Comparison of ENCODE assay signal across 4 cellular contexts in genomic region chr17:29864123-29864522, GRCh38.
DNase-seq lines count a peak whose midpoint lies in the region; ATAC-seq, FAIRE-seq and TF ChIP-seq lines count a peak whose summit lies in the region.
"Not testable (repeated sequence)": the region's sequence is repeated elsewhere in the genome, so short reads cannot be mapped to it uniquely, and the experiment has no call there.

No MANE protein-coding gene starts in this region.

- peaks cover 42% of the 10 kb centered on the region for H3K4me1 Mint-ChIP-seq in nephron

- H2AFZ ChIP-seq in SU-DHL-6 (ENCODE audit: low read depth, low read length, severe bottlenecking): not testable (repeated sequence)

- not testable (repeated sequence) for TF ChIP-seq CTCF in A549 (IDR thresholded peaks at IDR 0.05); HEK293 (tag by site-specific recombination; IDR thresholded peaks at IDR 0.05); SU-DHL-6 (IDR thresholded peaks at IDR 0.05; ENCODE audit: insufficient read depth, low read length, poor library complexity, severe bottlenecking); nephron (IDR thresholded peaks at IDR 0.05; ENCODE audit: unreplicated experiment in 3 of 3)

- not testable (repeated sequence) for H3K36me3 Mint-ChIP-seq in nephron (ENCODE audit: low read depth)

- CTCF ChIA-PET in A549 (lab: Yijun Ruan, JAX): interaction anchor here (0.8 to 4.9 kb wide), 3 partner anchors 58 to 157 kb away, joined by 3 to 31 read pairs (median 4); partner anchors contain the start of gene SSH2
- CTCF ChIA-PET in HEK293 (lab: Yijun Ruan, JAX): interaction anchor here (0.6 to 6.2 kb wide), 2 partner anchors 68 to 86 kb away, joined by 3 to 52 read pairs; partner anchors contain the start of gene SSH2

- not testable (repeated sequence) for H3K27ac ChIP-seq in A549; HEK293 (ENCODE audit: extremely low read depth, low read depth, low read length); SU-DHL-6 (ENCODE audit: low read depth, low read length)

- H3K4me2 ChIP-seq in A549: not testable (repeated sequence)
- H3K4me2 ChIP-seq in SU-DHL-6 (ENCODE audit: low read depth, low read length, poor library complexity, severe bottlenecking): peak overlapping the region; percentile 3

- FAIRE-seq in A549 (lab: Jason Lieb, UNC): not testable (repeated sequence)

- not testable (repeated sequence) for H4K20me1 ChIP-seq in SU-DHL-6 (ENCODE audit: low read depth, low read length)

- not testable (repeated sequence) for DNase-seq in A549 (ENCODE audit: low read depth in 1 of 2, low spot score in 1 of 2)

- POLR2A ChIA-PET in A549 (lab: Yijun Ruan, JAX); HEK293 (lab: Yijun Ruan, JAX): not testable (repeated sequence)

- 93% methylated on average over 4 of the region's 4 CpGs for WGBS in A549 (ENCODE audit: missing lambda C conversion rate)

- not testable (repeated sequence) for TF ChIP-seq POLR2A in A549 (IDR thresholded peaks at IDR 0.05; ENCODE audit: low read length)

- TF ChIP-seq EP300 in A549 (IDR thresholded peaks at IDR 0.05): not testable (repeated sequence)

- H3K27me3 Mint-ChIP-seq in nephron (ENCODE audit: low read depth): not testable (repeated sequence)

- peaks cover 83% of the 10 kb centered on the region for H3K79me2 ChIP-seq in SU-DHL-6 (ENCODE audit: insufficient read depth, low read length)

- not testable (repeated sequence) for H3K9me3 ChIP-seq in A549; HEK293 (ENCODE audit: control insufficient read depth, insufficient read depth, low read depth, low read length); SU-DHL-6 (ENCODE audit: insufficient read depth, low read length)

- not testable (repeated sequence) for H3K9me3 Mint-ChIP-seq in nephron

- not testable (repeated sequence) for H3F3A ChIP-seq in SU-DHL-6 (ENCODE audit: insufficient read depth)

- H3K27me3 ChIP-seq in SU-DHL-6 (ENCODE audit: low read length): not testable (repeated sequence)

- not testable (repeated sequence) for H3K9ac ChIP-seq in SU-DHL-6 (ENCODE audit: low read length)

- not testable (repeated sequence) for TF ChIP-seq RAD21 in A549 (conservative IDR thresholded peaks at IDR 0.05 in 1 of 2, IDR thresholded peaks at IDR 0.05 in 1 of 2)

- not testable (repeated sequence) for H3K9me2 ChIP-seq in SU-DHL-6 (replicated peaks; ENCODE audit: insufficient read depth, low read length)

- not testable (repeated sequence) for H3K4me3 ChIP-seq in A549; HEK293 (ENCODE audit: low read depth, low read length); SU-DHL-6 (ENCODE audit: insufficient read depth, low read length, poor library complexity, severe bottlenecking)

- ATAC-seq in A549: not testable (repeated sequence)

- not testable (repeated sequence) for H3K4me1 ChIP-seq in A549; HEK293 (ENCODE audit: control insufficient read depth, insufficient read depth, low read length)

- H3K27ac Mint-ChIP-seq in nephron: peak overlapping the region in 2 of 3 experiments; percentile 24 to 67

- H3K36me3 ChIP-seq in HEK293 (ENCODE audit: control insufficient read depth in 2 of 2, insufficient read depth in 1 of 2, low read length in 2 of 2); SU-DHL-6 (ENCODE audit: low read length): not testable (repeated sequence)

- not testable (repeated sequence) for H3K4me3 Mint-ChIP-seq in nephron

TF ChIP-seq in A549, 52 proteins besides CTCF, POLR2A, EP300 and RAD21:
- peak; percentile 93 for TF ChIP-seq ZC3H11A (IDR thresholded peaks at IDR 0.05)

TF ChIP-seq in HEK293, 187 proteins besides CTCF, POLR2A, EP300 and RAD21:
- TF ChIP-seq ZNF394 (tag by site-specific recombination; IDR thresholded peaks at IDR 0.05; ENCODE audit: borderline replicate concordance): peak; percentile 83
- TF ChIP-seq ZNF140 (tag by site-specific recombination; IDR thresholded peaks at IDR 0.05): 0 out of 2 replicates have a peak, but pooled peaks have one; percentile 41
- TF ChIP-seq, protein P1, sequence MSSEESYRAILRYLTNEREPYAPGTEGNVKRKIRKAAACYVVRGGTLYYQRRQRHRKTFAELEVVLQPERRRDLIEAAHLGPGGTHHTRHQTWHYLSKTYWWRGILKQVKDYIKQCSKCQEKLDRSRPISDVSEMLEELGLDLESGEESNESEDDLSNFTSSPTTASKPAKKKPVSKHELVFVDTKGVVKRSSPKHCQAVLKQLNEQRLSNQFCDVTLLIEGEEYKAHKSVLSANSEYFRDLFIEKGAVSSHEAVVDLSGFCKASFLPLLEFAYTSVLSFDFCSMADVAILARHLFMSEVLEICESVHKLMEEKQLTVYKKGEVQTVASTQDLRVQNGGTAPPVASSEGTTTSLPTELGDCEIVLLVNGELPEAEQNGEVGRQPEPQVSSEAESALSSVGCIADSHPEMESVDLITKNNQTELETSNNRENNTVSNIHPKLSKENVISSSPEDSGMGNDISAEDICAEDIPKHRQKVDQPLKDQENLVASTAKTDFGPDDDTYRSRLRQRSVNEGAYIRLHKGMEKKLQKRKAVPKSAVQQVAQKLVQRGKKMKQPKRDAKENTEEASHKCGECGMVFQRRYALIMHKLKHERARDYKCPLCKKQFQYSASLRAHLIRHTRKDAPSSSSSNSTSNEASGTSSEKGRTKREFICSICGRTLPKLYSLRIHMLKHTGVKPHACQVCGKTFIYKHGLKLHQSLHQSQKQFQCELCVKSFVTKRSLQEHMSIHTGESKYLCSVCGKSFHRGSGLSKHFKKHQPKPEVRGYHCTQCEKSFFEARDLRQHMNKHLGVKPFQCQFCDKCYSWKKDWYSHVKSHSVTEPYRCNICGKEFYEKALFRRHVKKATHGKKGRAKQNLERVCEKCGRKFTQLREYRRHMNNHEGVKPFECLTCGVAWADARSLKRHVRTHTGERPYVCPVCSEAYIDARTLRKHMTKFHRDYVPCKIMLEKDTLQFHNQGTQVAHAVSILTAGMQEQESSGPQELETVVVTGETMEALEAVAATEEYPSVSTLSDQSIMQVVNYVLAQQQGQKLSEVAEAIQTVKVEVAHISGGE (tag by site-specific recombination; conservative IDR thresholded peaks at IDR 0.05; ENCODE audit: low read depth): 0 out of 2 replicates have a peak, but pooled peaks have one; percentile 41
- 0 out of 2 replicates have a peak, but pooled peaks have one; percentile 35 for TF ChIP-seq ZNF623 (tag by site-specific recombination; IDR thresholded peaks at IDR 0.05)
- 0 out of 2 replicates have a peak, but pooled peaks have one; percentile 10 for TF ChIP-seq ZNF654 (tag by site-specific recombination; IDR thresholded peaks at IDR 0.05; ENCODE audit: low read depth)
- TF ChIP-seq, protein P2, sequence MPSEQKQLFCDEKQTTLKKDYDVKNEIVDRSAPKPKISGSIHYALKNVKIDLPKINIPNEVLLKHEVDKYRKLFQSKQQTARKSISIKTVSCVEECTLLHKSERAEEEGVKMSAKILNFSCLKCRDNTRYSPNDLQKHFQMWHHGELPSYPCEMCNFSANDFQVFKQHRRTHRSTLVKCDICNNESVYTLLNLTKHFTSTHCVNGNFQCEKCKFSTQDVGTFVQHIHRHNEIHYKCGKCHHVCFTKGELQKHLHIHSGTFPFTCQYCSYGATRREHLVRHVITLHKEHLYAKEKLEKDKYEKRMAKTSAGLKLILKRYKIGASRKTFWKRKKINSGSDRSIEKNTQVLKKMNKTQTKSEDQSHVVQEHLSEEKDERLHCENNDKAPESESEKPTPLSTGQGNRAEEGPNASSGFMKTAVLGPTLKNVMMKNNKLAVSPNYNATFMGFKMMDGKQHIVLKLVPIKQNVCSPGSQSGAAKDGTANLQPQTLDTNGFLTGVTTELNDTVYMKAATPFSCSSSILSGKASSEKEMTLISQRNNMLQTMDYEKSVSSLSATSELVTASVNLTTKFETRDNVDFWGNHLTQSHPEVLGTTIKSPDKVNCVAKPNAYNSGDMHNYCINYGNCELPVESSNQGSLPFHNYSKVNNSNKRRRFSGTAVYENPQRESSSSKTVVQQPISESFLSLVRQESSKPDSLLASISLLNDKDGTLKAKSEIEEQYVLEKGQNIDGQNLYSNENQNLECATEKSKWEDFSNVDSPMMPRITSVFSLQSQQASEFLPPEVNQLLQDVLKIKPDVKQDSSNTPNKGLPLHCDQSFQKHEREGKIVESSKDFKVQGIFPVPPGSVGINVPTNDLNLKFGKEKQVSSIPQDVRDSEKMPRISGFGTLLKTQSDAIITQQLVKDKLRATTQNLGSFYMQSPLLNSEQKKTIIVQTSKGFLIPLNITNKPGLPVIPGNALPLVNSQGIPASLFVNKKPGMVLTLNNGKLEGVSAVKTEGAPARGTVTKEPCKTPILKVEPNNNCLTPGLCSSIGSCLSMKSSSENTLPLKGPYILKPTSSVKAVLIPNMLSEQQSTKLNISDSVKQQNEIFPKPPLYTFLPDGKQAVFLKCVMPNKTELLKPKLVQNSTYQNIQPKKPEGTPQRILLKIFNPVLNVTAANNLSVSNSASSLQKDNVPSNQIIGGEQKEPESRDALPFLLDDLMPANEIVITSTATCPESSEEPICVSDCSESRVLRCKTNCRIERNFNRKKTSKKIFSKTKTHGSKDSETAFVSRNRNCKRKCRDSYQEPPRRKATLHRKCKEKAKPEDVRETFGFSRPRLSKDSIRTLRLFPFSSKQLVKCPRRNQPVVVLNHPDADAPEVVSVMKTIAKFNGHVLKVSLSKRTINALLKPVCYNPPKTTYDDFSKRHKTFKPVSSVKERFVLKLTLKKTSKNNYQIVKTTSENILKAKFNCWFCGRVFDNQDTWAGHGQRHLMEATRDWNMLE (tag by site-specific recombination; conservative IDR thresholded peaks at IDR 0.05; ENCODE audit: low read depth): peak; percentile 72; the same call in 1 of the 2 replicates
- peak; percentile 62 for TF ChIP-seq ZNF426 (tag by site-specific recombination; IDR thresholded peaks at IDR 0.05)
- peak; percentile 58 for TF ChIP-seq ZNF555 (tag by site-specific recombination; conservative IDR thresholded peaks at IDR 0.05)
- 0 out of 2 replicates have a peak, but pooled peaks have one; percentile 38 for TF ChIP-seq ZBTB8A (tag by site-specific recombination; IDR thresholded peaks at IDR 0.05)
- 0 out of 2 replicates have a peak, but pooled peaks have one; percentile 10 for TF ChIP-seq ZNF433 (tag by site-specific recombination; IDR thresholded peaks at IDR 0.05; ENCODE audit: low read depth)
